25 cellular contexts compared by ENCODE assay signal in genomic region chr12:132318618-132319033, GRCh38. TPM values are rescaled to one million over a fixed set of nuclear protein-coding genes. Genes with fewer than 3 reads are reported as not detected.
"Had no signal": no experiment of that assay in that cellular context is flagged by ENCODE, and none has a peak within 500 bp of the region (broad histone marks: within the 10 kb centered on the region; RNA-seq: fewer than 3 reads in every experiment).

No MANE protein-coding gene starts in this region.

- ATAC-seq: activated T-cell treated with anti-CD3 and anti-CD28 coated beads, Interleukin-2, amount 50 U/mL, for 4 hours; K562; PC-3; SK-N-SH treated with all-trans-retinoic acid at 6 μM for 48 hours; WTC11 had no signal

- H3K27me3 ChIP-seq: cardiac muscle cell had no signal

- H3K36me3 ChIP-seq: brain microvascular endothelial cell, cardiac muscle cell, SJSA1 had no signal

- H3K4me3 ChIP-seq: cardiac muscle cell, K562, SJSA1 had no signal

- H3K4me1 ChIP-seq: SJSA1 had no signal

- DNase-seq: activated CD4-positive, alpha-beta memory T cell treated with anti-CD3 and anti-CD28 coated beads for 36 hours; activated CD4-positive, alpha-beta T cell treated with anti-CD3 and anti-CD28 coated beads, Interleukin-2, amount 10 ng/mL, durations not matched to agents 7 days and 5 days; activated CD8-positive, alpha-beta memory T cell treated with anti-CD3 and anti-CD28 coated beads for 24 hours; activated effector memory CD4-positive, alpha-beta T cell treated with anti-CD3 and anti-CD28 coated beads, Interleukin-2, amount 50 U/mL, for 16 hours; activated naive CD4-positive, alpha-beta T cell treated with anti-CD3 and anti-CD28 coated beads for 36 hours; activated T-cell treated with anti-CD3 and anti-CD28 coated beads, Interleukin-2, amount 50 U/mL, for 4 hours; amygdala; brain microvascular endothelial cell; Karpas-422; MM.1S; NCI-H1105; NCI-H1436; NCI-H1694 treated with DMSO at 0.1 percent for 48 hours; NCI-H2029 treated with DMSO at 0.1 percent for 48 hours; NCI-H510A treated with DMSO at 0.1 percent for 48 hours; NCI-H69; PC-3; SHP77; SW 1271 had no signal

- H3K27ac ChIP-seq: brain microvascular endothelial cell, cardiac muscle cell, SJSA1 had no signal

- FAIRE-seq: K562 had no signal

- H3K9me3 ChIP-seq: SJSA1 had no signal

RNA-seq across cellular contexts. Expression of gene GALNT9, which starts 10.8 kb away (rescaled TPM):
- total RNA-seq: activated CD4-positive, alpha-beta T cell treated with anti-CD3 and anti-CD28 coated beads, Interleukin-2, amount 10 ng/mL, durations not matched to agents 7 days and 5 days; K562; SJSA1; T-helper 1 cell treated with Interleukin-12 subunit alpha and Interleukin-12 subunit beta and Interleukin-4 antibody, amounts not matched to agents 30 ng/mL and 1 ng/mL, for 36 hours had no signal
- polyA plus RNA-seq: K562 had no signal
